ENCODE assay signal across 8 cellular contexts in the genomic region with DNA sequence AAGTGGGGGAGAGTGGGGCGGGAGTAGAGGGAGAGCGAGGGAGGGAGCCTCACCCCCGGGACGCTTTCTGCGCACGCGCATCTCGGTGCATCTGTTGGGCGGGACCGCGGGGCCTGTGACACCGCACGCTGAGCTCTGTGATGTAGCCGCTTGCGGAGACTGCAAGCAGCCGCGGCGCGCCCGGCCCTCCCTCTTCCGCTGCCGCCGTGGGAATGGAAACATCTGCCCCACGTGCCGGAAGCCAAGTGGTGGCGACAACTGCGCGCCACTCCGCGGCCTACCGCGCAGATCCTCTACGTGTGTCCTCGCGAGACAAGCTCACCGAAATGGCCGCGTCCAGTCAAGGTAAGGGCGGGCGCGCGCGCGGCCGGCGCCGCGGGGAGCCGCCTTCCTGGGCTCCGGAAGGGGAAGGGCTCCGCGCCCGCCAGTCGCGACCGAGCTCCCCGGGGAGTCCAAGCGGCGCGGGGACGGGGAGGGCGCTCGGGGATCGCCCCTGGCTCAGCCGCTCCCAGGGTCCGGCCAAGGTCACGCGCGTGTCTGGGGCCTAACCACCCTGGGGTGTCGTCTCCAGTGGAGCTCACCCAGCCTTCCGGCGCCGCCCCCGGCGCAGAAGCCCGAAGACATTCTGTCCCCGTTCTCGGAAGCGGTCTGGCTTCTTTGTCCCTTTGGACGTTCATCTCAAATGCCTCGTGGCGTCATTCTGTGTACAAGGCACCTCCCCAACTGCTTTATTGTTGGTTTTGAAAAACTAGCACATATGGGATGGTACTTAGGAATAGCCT. TPM values are rescaled to one million over a fixed set of nuclear protein-coding genes. Genes with fewer than 3 reads are reported as not detected.
DNase-seq lines count a peak whose midpoint lies in the region; ATAC-seq and TF ChIP-seq lines count a peak whose summit lies in the region.

A gene with protein sequence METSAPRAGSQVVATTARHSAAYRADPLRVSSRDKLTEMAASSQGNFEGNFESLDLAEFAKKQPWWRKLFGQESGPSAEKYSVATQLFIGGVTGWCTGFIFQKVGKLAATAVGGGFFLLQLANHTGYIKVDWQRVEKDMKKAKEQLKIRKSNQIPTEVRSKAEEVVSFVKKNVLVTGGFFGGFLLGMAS (plus strand): TSS at position 118 of the 782 bp plus-strand sequence. CDS start 95 bp downstream, at position 213.

- peak in 1 of 2 donors; percentile 76 for TF ChIP-seq POLR2A in suprapubic skin (IDR thresholded peaks at IDR 0.05)

- peak within 1 kb of the TSS; percentile 64 to 66 for H3K4me3 ChIP-seq in SK-N-SH (ENCODE audit: low read depth in 2 of 2, low read length in 1 of 2)
- peak within 1 kb of the TSS; percentile 63 for H3K4me3 ChIP-seq in suprapubic skin

- TF ChIP-seq EP300 in SK-N-SH (IDR thresholded peaks at IDR 0.05; ENCODE audit: borderline replicate concordance in 1 of 2, low read depth in 1 of 2, low read length in 1 of 2), result no peak
- no peak for TF ChIP-seq EP300 in suprapubic skin (IDR thresholded peaks at IDR 0.05)

- no peaks in the 10 kb centered on the region for H3K9me2 ChIP-seq in SK-N-SH

- H2AFZ ChIP-seq in SK-N-SH (ENCODE audit: low read depth), result peak within 1 kb of the TSS; percentile 72

- TF ChIP-seq CTCF in GM10248 (IDR thresholded peaks at IDR 0.05; ENCODE audit: control extremely low read depth, extremely low read depth, low read depth, missing control alignments) (no peak), SK-N-SH (IDR thresholded peaks at IDR 0.05) (no peak), suprapubic skin (IDR thresholded peaks at IDR 0.05) (no peak)

- no peaks in the 10 kb centered on the region for H3K36me3 ChIP-seq in SK-N-SH (replicated peaks in 1 of 2; ENCODE audit: control insufficient read depth in 1 of 2, insufficient read depth in 2 of 2, low read length in 1 of 2)
- no peaks in the 10 kb centered on the region for H3K36me3 ChIP-seq in suprapubic skin

- peak within 1 kb of the TSS; percentile 73 for H3K4me2 ChIP-seq in SK-N-SH

- CTCF ChIA-PET in GM10248 (lab: Yijun Ruan, JAX) (interaction anchor here (0.8 to 1.0 kb wide), 2 partner anchors 30 to 43 kb away, joined by 3 to 4 read pairs; no protein-coding TSS in a partner anchor), SK-N-SH (lab: Yijun Ruan, JAX) (interaction anchor here (1.3 to 2.4 kb wide), 2 partner anchors 46 to 109 kb away, joined by 3 to 7 read pairs; no protein-coding TSS in a partner anchor)

- DNase-seq in GM10248 (ENCODE audit: extremely low spot score), result peak; percentile 87
- peak; percentile 94 for DNase-seq in NCI-H1092 (lab: John Stamatoyannopoulos, UW)
- DNase-seq in SK-N-SH, result peak; percentile 91
- DNase-seq in activated naive CD4-positive, alpha-beta T cell treated with anti-CD3 and anti-CD28 coated beads, Interleukin-2, amount 50 U/mL, for 16 hours, result peak; percentile 90
- peak; percentile 88 for DNase-seq in germinal center (ENCODE audit: low spot score)
- DNase-seq in occipital lobe (lab: John Stamatoyannopoulos, UW), result peak; percentile 85
- DNase-seq in suprapubic skin (ENCODE audit: low spot score in 2 of 2), result peak; percentile 93 to 96

- 11% methylated on average over 5 of the region's 82 CpGs for whole genome bisulfite sequencing in SK-N-SH (ENCODE audit: low lambda C conversion rate)
- WGBS in suprapubic skin, result 41% methylated on average over 55 of the region's 82 CpGs

- H3K27ac ChIP-seq in SK-N-SH (ENCODE audit: low read depth in 2 of 2, low read length in 1 of 2) (peak within 1 kb of the TSS; percentile 91 to 93), suprapubic skin (peak within 1 kb of the TSS; percentile 97)

- H3K27me3 ChIP-seq in SK-N-SH (ENCODE audit: insufficient read depth), result no peaks in the 10 kb centered on the region
- H3K27me3 ChIP-seq in suprapubic skin, result no peaks in the 10 kb centered on the region

- ATAC-seq in HG02610 (IDR thresholded peaks at IDR 0.05; ENCODE audit: unreplicated experiment), result peak; percentile 88

- H4K20me1 ChIP-seq in SK-N-SH (ENCODE audit: insufficient read depth), result no peaks in the 10 kb centered on the region

- H3F3A ChIP-seq in SK-N-SH (replicated peaks; ENCODE audit: insufficient read depth), result peaks cover 4% of the 10 kb centered on the region

- H3K79me2 ChIP-seq in SK-N-SH (ENCODE audit: insufficient read depth), result peaks cover 40% of the 10 kb centered on the region

- H3K4me1 ChIP-seq in SK-N-SH (ENCODE audit: control insufficient read depth in 1 of 2, insufficient read depth in 2 of 2, low read depth in 1 of 2, low read length in 1 of 2), result no peaks in the 10 kb centered on the region; a peak in 1 of 4 replicates
- peaks cover 12% of the 10 kb centered on the region for H3K4me1 ChIP-seq in suprapubic skin

- TF ChIP-seq RAD21 in SK-N-SH (IDR thresholded peaks at IDR 0.05; ENCODE audit: low read length), result no peak

- H3K9me3 ChIP-seq in SK-N-SH, result no peaks in the 10 kb centered on the region
- H3K9me3 ChIP-seq in suprapubic skin, result no peaks in the 10 kb centered on the region

- POLR2A ChIA-PET in GM10248 (lab: Yijun Ruan, JAX), result interaction anchor here (0.9 to 1.1 kb wide), 2 partner anchors 30 to 36 kb away, joined by 3 to 5 read pairs; no protein-coding TSS in a partner anchor
- POLR2A ChIA-PET in SK-N-SH (lab: Yijun Ruan, JAX), result interaction anchor here (0.7 to 1.4 kb wide), 6 partner anchors 10 to 47 kb away, joined by 3 to 5 read pairs (median 4); no protein-coding TSS in a partner anchor

- H3K9ac ChIP-seq in SK-N-SH, result peak within 1 kb of the TSS; percentile 88

TF ChIP-seq in SK-N-SH, 30 proteins besides CTCF, POLR2A, EP300 and RAD21 (continues in another document):
- TF ChIP-seq RXRA (IDR thresholded peaks at IDR 0.05; ENCODE audit: borderline replicate concordance, low read depth), result no peak
- TF ChIP-seq USF1 (IDR thresholded peaks at IDR 0.05; ENCODE audit: borderline replicate concordance, low read depth), result peak; percentile 76
- TF ChIP-seq FOXM1 (IDR thresholded peaks at IDR 0.05; ENCODE audit: low read depth), result no peak
- TF ChIP-seq, protein P1, sequence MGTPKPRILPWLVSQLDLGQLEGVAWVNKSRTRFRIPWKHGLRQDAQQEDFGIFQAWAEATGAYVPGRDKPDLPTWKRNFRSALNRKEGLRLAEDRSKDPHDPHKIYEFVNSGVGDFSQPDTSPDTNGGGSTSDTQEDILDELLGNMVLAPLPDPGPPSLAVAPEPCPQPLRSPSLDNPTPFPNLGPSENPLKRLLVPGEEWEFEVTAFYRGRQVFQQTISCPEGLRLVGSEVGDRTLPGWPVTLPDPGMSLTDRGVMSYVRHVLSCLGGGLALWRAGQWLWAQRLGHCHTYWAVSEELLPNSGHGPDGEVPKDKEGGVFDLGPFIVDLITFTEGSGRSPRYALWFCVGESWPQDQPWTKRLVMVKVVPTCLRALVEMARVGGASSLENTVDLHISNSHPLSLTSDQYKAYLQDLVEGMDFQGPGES (IDR thresholded peaks at IDR 0.05; ENCODE audit: low read depth, low read length), result no peak
- TF ChIP-seq POLR2AphosphoS5 (IDR thresholded peaks at IDR 0.05; ENCODE audit: low read depth, low read length), result peak; percentile 53; the same call in 1 of the 2 replicates
- TF ChIP-seq, protein P2, sequence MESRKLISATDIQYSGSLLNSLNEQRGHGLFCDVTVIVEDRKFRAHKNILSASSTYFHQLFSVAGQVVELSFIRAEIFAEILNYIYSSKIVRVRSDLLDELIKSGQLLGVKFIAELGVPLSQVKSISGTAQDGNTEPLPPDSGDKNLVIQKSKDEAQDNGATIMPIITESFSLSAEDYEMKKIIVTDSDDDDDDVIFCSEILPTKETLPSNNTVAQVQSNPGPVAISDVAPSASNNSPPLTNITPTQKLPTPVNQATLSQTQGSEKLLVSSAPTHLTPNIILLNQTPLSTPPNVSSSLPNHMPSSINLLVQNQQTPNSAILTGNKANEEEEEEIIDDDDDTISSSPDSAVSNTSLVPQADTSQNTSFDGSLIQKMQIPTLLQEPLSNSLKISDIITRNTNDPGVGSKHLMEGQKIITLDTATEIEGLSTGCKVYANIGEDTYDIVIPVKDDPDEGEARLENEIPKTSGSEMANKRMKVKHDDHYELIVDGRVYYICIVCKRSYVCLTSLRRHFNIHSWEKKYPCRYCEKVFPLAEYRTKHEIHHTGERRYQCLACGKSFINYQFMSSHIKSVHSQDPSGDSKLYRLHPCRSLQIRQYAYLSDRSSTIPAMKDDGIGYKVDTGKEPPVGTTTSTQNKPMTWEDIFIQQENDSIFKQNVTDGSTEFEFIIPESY (IDR thresholded peaks at IDR 0.05; ENCODE audit: borderline replicate concordance, low read depth), result peak; percentile 94
- peak; percentile 48; the same call in 1 of the 2 replicates for TF ChIP-seq ELF1 (IDR thresholded peaks at IDR 0.05)

RNA-seq across cellular contexts. Expression of the gene that starts here (rescaled TPM):
- polyA plus RNA-seq in SK-N-SH (2012; rRNA removed), result 55.9 and 73.1 TPM in 2 replicates
- 75.0 and 87.5 TPM in 2 replicates for polyA plus RNA-seq in SK-N-SH (2012; cell fraction: cytosol; rRNA removed)
- polyA plus RNA-seq in SK-N-SH (2012; cell fraction: nucleus; rRNA removed), result 27.2 and 30.0 TPM in 2 replicates
- 31.4 TPM for total RNA-seq in occipital lobe
- 10 to 100 TPM; 22.9 to 37.9 (median 28.6) TPM for total RNA-seq in suprapubic skin

Comparison
In these comparisons a context has a peak if more than half of its experiments do, and no peak if none do; other contexts are left out.
1. Peak in every context shown above with its lines: DNase-seq, ATAC-seq, H3K4me3 ChIP-seq and H3K27ac ChIP-seq.